8 cellular contexts compared by ENCODE assay signal in the genomic region with DNA sequence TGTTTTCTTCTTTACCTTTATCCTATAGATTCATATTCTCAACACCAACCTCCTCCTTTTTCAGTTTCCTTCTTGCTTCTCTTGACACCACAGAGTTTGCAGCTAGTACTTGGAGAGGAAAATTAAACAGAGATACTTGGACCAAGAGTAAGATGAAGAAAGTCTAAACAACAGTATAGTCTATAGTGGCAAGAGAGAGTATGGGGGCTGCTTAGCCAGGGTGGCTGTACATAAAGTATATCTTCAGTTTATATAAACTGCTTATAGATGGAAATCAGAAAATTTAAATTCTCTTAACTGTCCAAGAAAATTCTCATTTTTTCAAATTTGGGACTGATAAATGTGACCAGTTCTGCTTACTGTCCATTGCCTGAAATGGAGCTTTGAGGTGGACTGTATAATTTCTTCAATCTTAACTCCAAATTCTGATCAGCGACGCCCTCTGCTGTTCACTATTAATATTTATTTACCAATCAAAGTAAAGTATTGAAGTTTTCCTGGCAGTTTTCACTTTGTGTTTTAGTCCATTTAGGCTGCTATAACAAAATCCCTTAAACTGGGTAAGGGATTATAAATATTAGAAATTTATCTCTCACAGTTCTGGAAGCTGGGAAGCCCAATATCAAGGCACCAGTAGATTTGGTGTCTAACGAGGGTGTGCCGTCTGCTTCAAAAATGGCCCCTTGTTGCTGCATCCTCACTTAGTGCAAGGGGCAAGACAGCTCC. TPM values are rescaled to one million over a fixed set of nuclear protein-coding genes. Genes with fewer than 3 reads are reported as not detected.
A peak's percentile ranks its signal among the peaks of the same experiment; 100 is the strongest.
DNase-seq lines count a peak whose midpoint lies in the region; ATAC-seq, FAIRE-seq and TF ChIP-seq lines count a peak whose summit lies in the region.

No MANE protein-coding gene starts in this region.

- H3K9me3 ChIP-seq in AG04450 (ENCODE audit: control insufficient read depth, insufficient read depth, low read length), result no peaks in the 10 kb centered on the region
- no peaks in the 10 kb centered on the region for H3K9me3 ChIP-seq in tibial artery
- H3K9me3 ChIP-seq in WERI-Rb-1 (ENCODE audit: severe bottlenecking), result no peaks in the 10 kb centered on the region

- POLR2A ChIA-PET in AG04450 (lab: Yijun Ruan, JAX), result no interaction called here

- H3K27me3 ChIP-seq in AG04450 (ENCODE audit: control insufficient read depth, insufficient read depth, low read length), result no peaks in the 10 kb centered on the region
- no peaks in the 10 kb centered on the region for H3K27me3 ChIP-seq in GM06990 (replicated peaks; ENCODE audit: control insufficient read depth, insufficient read depth, low read length)
- no peaks in the 10 kb centered on the region for H3K27me3 ChIP-seq in tibial artery
- H3K27me3 ChIP-seq in WERI-Rb-1 (ENCODE audit: insufficient read depth, low read depth, severe bottlenecking), result no peaks in the 10 kb centered on the region

- H3K27ac ChIP-seq in AG04450 (ENCODE audit: low read depth, low read length), result no peak overlapping the region
- H3K27ac ChIP-seq in tibial artery, result no peak overlapping the region
- no peak overlapping the region for H3K27ac ChIP-seq in WERI-Rb-1

- peak; percentile 4 for DNase-seq in AG04450 (ENCODE audit: low read depth, low spot score)
- no peak for DNase-seq in GM06990 (ENCODE audit: extremely low read depth, insufficient read length)
- DNase-seq in NCI-H2196 (lab: John Stamatoyannopoulos, UW; ENCODE audit: unreplicated experiment), result peak; percentile 35
- DNase-seq in astrocyte of the hippocampus (ENCODE audit: low read depth, low spot score), result peak; percentile 64
- DNase-seq in tibial artery, result no peak
- DNase-seq in WERI-Rb-1, result no peak

- CTCF ChIA-PET in AG04450 (lab: Charles Lee), result interaction anchor here (0.6 to 3.6 kb wide), 25 partner anchors 8 to 1208 kb away, joined by 3 to 37 read pairs (median 5); a partner anchor contains a TSS

- peak; percentile 76 for FAIRE-seq in islet of Langerhans (lab: Jason Lieb, UNC)

- peak; percentile 48 for TF ChIP-seq CTCF in AG04450 (IDR thresholded peaks at IDR 0.05; ENCODE audit: low read depth, low read length)
- peak; percentile 34 for TF ChIP-seq CTCF in GM06990 (IDR thresholded peaks at IDR 0.05; ENCODE audit: insufficient read depth, low read length, poor library complexity, severe bottlenecking)
- peak; percentile 49 to 57 for TF ChIP-seq CTCF in tibial artery (IDR thresholded peaks at IDR 0.05)
- TF ChIP-seq CTCF in WERI-Rb-1 (IDR thresholded peaks at IDR 0.05; ENCODE audit: low read depth, low read length), result no peak

- no peaks in the 10 kb centered on the region for H3K4me1 ChIP-seq in tibial artery

- intact Hi-C loops in tibial artery (cut with DNase I; ENCODE audit: low total_unique reads), result no loop called here

- no peak overlapping the region for H3K4me3 ChIP-seq in AG04450 (ENCODE audit: low read depth, low read length)
- H3K4me3 ChIP-seq in GM06990 (replicated peaks; ENCODE audit: low read depth, low read length), result no peak overlapping the region
- no peak overlapping the region for H3K4me3 ChIP-seq in tibial artery
- no peak overlapping the region for H3K4me3 ChIP-seq in WERI-Rb-1 (ENCODE audit: low read depth, low read length)

- ATAC-seq in HG03025 (IDR thresholded peaks at IDR 0.05; ENCODE audit: low FRiP score, unreplicated experiment), result no peak

- peaks cover 2% of the 10 kb centered on the region for H3K36me3 ChIP-seq in GM06990 (ENCODE audit: control insufficient read depth, insufficient read depth, low read length)
- peaks cover 4 to 30% (median 6%) of the 10 kb centered on the region in 3 donors for H3K36me3 ChIP-seq in tibial artery
- H3K36me3 ChIP-seq in WERI-Rb-1, result no peaks in the 10 kb centered on the region

RNA-seq across cellular contexts. Expression of a gene that starts 14.8 kb away (rescaled TPM):
- polyA plus RNA-seq in AG04450 (2011; rRNA removed), result 4.4 and 7.1 TPM in 2 replicates
- polyA minus RNA-seq in AG04450 (2011; rRNA and poly(A)+ RNA removed), result 2.3 and 3.0 TPM in 2 replicates

Comparison
In these comparisons a context has a peak if more than half of its experiments do, and no peak if none do; other contexts are left out.
1. DNase-seq: peak in AG04450 (single experiment), NCI-H2196 (single experiment) and astrocyte of the hippocampus (single experiment); none in GM06990 (single experiment), tibial artery (0 of 2) and WERI-Rb-1 (single experiment).